ENCODE assay signal across 1 cellular context in genomic region chr7:100493476-100494264, GRCh38.
TF ChIP-seq lines count a peak whose summit lies in the region.

No MANE protein-coding gene starts in this region.

TF ChIP-seq in HepG2, 621 proteins besides CTCF, POLR2A, EP300 and RAD21 (continued from another document and continues in another):
- no peak for TF ChIP-seq ZSCAN9 (CRISPR knock-in tag; IDR thresholded peaks at IDR 0.05; ENCODE audit: borderline replicate concordance)
- TF ChIP-seq ZGPAT (CRISPR knock-in tag; IDR thresholded peaks at IDR 0.05), result peak; percentile 56; the same call in 1 of the 2 replicates
- no peak for TF ChIP-seq FLYWCH1 (CRISPR knock-in tag; IDR thresholded peaks at IDR 0.05)
- TF ChIP-seq ARNT (IDR thresholded peaks at IDR 0.05), result no peak
- no peak for TF ChIP-seq NBN (conservative IDR thresholded peaks at IDR 0.05)
- peak; percentile 69 for TF ChIP-seq AGO2 (optimal IDR thresholded peaks at IDR 0.05; ENCODE audit: low read depth, low read length)
- TF ChIP-seq MAFF (IDR thresholded peaks at IDR 0.05; ENCODE audit: low read depth, low read length), result no peak
- no peak for TF ChIP-seq TRIM24 (CRISPR knock-in tag; IDR thresholded peaks at IDR 0.05)
- no peak for TF ChIP-seq ATM (IDR thresholded peaks at IDR 0.05; ENCODE audit: borderline replicate concordance)
- TF ChIP-seq SRSF9 (IDR thresholded peaks at IDR 0.05; ENCODE audit: borderline replicate concordance, insufficient read depth, low read depth, low read length, poor library complexity, severe bottlenecking), result no peak
- TF ChIP-seq ZFP41 (CRISPR knock-in tag; IDR thresholded peaks at IDR 0.05; ENCODE audit: borderline replicate concordance), result no peak
- TF ChIP-seq ZNF17 (CRISPR knock-in tag; IDR thresholded peaks at IDR 0.05), result no peak
- TF ChIP-seq CENPBD1 (CRISPR knock-in tag; IDR thresholded peaks at IDR 0.05; ENCODE audit: borderline replicate concordance, low read depth), result no peak
- no peak for TF ChIP-seq ZMAT5 (CRISPR knock-in tag; IDR thresholded peaks at IDR 0.05; ENCODE audit: borderline replicate concordance, low read depth)
- no peak for TF ChIP-seq ZNF761 (CRISPR knock-in tag; conservative IDR thresholded peaks at IDR 0.05)
- no peak for TF ChIP-seq NFE2L2 (IDR thresholded peaks at IDR 0.05; ENCODE audit: low read length)
- TF ChIP-seq POLR2AphosphoS2 (IDR thresholded peaks at IDR 0.05; ENCODE audit: low read depth, low read length), result no peak
- TF ChIP-seq TMF1 (CRISPR knock-in tag; IDR thresholded peaks at IDR 0.05; ENCODE audit: low read depth), result no peak
- TF ChIP-seq HNRNPL (IDR thresholded peaks at IDR 0.05; ENCODE audit: low read depth, low read length), result 0 out of 2 replicates have a peak, but pooled peaks have one; percentile 32
- TF ChIP-seq CREB1 (IDR thresholded peaks at IDR 0.05), result no peak
- TF ChIP-seq CREB1 (CRISPR knock-in tag; IDR thresholded peaks at IDR 0.05), result no peak
- TF ChIP-seq CSRNP1 (CRISPR knock-in tag; IDR thresholded peaks at IDR 0.05), result no peak
- TF ChIP-seq ZNF639 (CRISPR knock-in tag; conservative IDR thresholded peaks at IDR 0.05), result no peak
- no peak; the same call in 1 of the 2 replicates for TF ChIP-seq ZKSCAN8 (CRISPR knock-in tag; IDR thresholded peaks at IDR 0.05; ENCODE audit: borderline replicate concordance)
- TF ChIP-seq ZNF234 (CRISPR knock-in tag; conservative IDR thresholded peaks at IDR 0.05), result no peak
- 0 out of 2 replicates have a peak, but pooled peaks have one; percentile 25 for TF ChIP-seq ZNF691 (CRISPR knock-in tag; IDR thresholded peaks at IDR 0.05; ENCODE audit: borderline replicate concordance, low read depth)
- TF ChIP-seq MXD3 (CRISPR knock-in tag; IDR thresholded peaks at IDR 0.05), result peak; percentile 52; the same call in 1 of the 2 replicates
- no peak for TF ChIP-seq ZNF747 (CRISPR knock-in tag; IDR thresholded peaks at IDR 0.05; ENCODE audit: borderline replicate concordance)
- TF ChIP-seq YEATS4 (CRISPR knock-in tag; IDR thresholded peaks at IDR 0.05; ENCODE audit: borderline replicate concordance), result peak; percentile 38; the same call in 1 of the 2 replicates
- peak; percentile 58 for TF ChIP-seq HNRNPLL (IDR thresholded peaks at IDR 0.05; ENCODE audit: low read depth, low read length, poor library complexity, severe bottlenecking)
- TF ChIP-seq KDM6A (CRISPR knock-in tag; IDR thresholded peaks at IDR 0.05; ENCODE audit: low read depth), result no peak
- no peak for TF ChIP-seq ZNF644 (CRISPR knock-in tag; IDR thresholded peaks at IDR 0.05; ENCODE audit: low read depth)
- TF ChIP-seq AFF4 (CRISPR knock-in tag; IDR thresholded peaks at IDR 0.05), result no peak
- no peak for TF ChIP-seq ZBED4 (CRISPR knock-in tag; IDR thresholded peaks at IDR 0.05; ENCODE audit: borderline replicate concordance)
- no peak for TF ChIP-seq ATF1 (CRISPR knock-in tag; IDR thresholded peaks at IDR 0.05)
- TF ChIP-seq ZNF563 (CRISPR knock-in tag; IDR thresholded peaks at IDR 0.05), result peak; percentile 75; the same call in 1 of the 2 replicates
- TF ChIP-seq GATAD1 (CRISPR knock-in tag; IDR thresholded peaks at IDR 0.05), result no peak
- peak; percentile 43; the same call in 1 of the 2 replicates for TF ChIP-seq DMAP1 (CRISPR knock-in tag; IDR thresholded peaks at IDR 0.05)
- no peak for TF ChIP-seq ZNF331 (CRISPR knock-in tag; IDR thresholded peaks at IDR 0.05)
- TF ChIP-seq NR1H2 (CRISPR knock-in tag; IDR thresholded peaks at IDR 0.05; ENCODE audit: borderline replicate concordance, low read depth), result no peak
- TF ChIP-seq ZNF749 (CRISPR knock-in tag; IDR thresholded peaks at IDR 0.05; ENCODE audit: borderline replicate concordance), result no peak
- TF ChIP-seq REST (IDR thresholded peaks at IDR 0.05; ENCODE audit: borderline replicate concordance in 1 of 2, low read depth in 1 of 2, low read length in 2 of 2), result no peak
